ENCODE assay signal across 12 cellular contexts in the genomic region with DNA sequence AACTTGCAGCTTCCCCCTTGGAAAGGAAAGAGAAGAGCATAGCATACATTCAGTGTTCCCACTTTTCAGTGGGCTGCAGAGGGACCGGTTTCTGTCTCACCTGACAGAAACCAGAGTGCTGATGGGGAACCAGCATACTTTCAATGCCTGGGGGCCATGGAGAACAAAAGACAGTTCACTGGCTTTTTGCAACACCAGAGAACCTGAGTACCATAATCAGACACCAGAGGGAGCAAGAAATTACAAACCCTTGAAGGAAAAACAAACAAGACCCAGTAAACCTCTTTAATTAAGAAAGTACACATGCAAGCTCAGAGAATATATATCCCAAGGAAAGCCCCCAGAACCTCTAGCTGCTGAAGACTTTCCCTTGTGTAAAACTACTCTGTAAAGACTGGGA. TPM values are rescaled to one million over a fixed set of nuclear protein-coding genes. Genes with fewer than 3 reads are reported as not detected.
DNase-seq lines count a peak whose midpoint lies in the region; ATAC-seq and TF ChIP-seq lines count a peak whose summit lies in the region.
"Had no signal": no experiment of that assay in that cellular context is flagged by ENCODE, and none has a peak within 500 bp of the region (broad histone marks: within the 10 kb centered on the region; RNA-seq: fewer than 3 reads in every experiment).

No MANE protein-coding gene starts in this region.

- no peaks in the 10 kb centered on the region for H3K9me3 ChIP-seq in GM23248 (ENCODE audit: low read depth)
- 0 out of 2 replicates have a peak, but pooled peaks cover 2% of the 10 kb centered on the region for H3K9me3 ChIP-seq in Panc1 (ENCODE audit: control insufficient read depth, insufficient read depth, low read depth, low read length)
- H3K9me3 ChIP-seq in hepatocyte (ENCODE audit: low read depth) = no peaks in the 10 kb centered on the region
- peaks cover 0 to 39% (median 0%) of the 10 kb centered on the region in 3 donors for H3K9me3 ChIP-seq in gastroesophageal sphincter

- BruUV-seq in Panc1 (replicated peaks; lab: Mats Ljungman, UMichigan) = no TSS peak

- H3K79me2 ChIP-seq in GM23248 (ENCODE audit: insufficient read depth) = peaks cover 99% of the 10 kb centered on the region
- no peaks in the 10 kb centered on the region for H3K79me2 ChIP-seq in hepatocyte

- no peak overlapping the region for H3K4me2 ChIP-seq in GM23248 (ENCODE audit: unreplicated experiment)
- H3K4me2 ChIP-seq in hepatocyte = no peak overlapping the region

- no peak overlapping the region for H3K9ac ChIP-seq in GM23248

- ATAC-seq in Panc1 (no peak), HG03045 (IDR thresholded peaks at IDR 0.05; ENCODE audit: unreplicated experiment) (no peak), HG02981 (IDR thresholded peaks at IDR 0.05; ENCODE audit: unreplicated experiment) (no peak), gastroesophageal sphincter (no peak)
- ATAC-seq: activated CD4-positive, CD25-positive, alpha-beta regulatory T cell treated with anti-CD3 and anti-CD28 coated beads, Interleukin-2, amount 50 U/mL, for 24 hours had no signal

- H3K27ac ChIP-seq in GM23248 (no peak overlapping the region), Panc1 (ENCODE audit: low read length) (no peak overlapping the region), hepatocyte (no peak overlapping the region), gastroesophageal sphincter (no peak overlapping the region)
- H3K27ac ChIP-seq: transverse colon had no signal

- WGBS in GM23248 (ENCODE audit: low coverage in 1 of 2, low lambda C conversion rate in 2 of 2, missing lambda C conversion rate in 2 of 2), 2 experiments = 57 to 58% methylated on average over 1 of the region's 1 CpG
- 24% methylated on average over 1 of the region's 1 CpG for WGBS in hepatocyte (ENCODE audit: low lambda C conversion rate, missing lambda C conversion rate)
- WGBS in gastroesophageal sphincter (ENCODE audit: low coverage in 1 of 2), 2 donors = 55 to 64% methylated on average over 1 of the region's 1 CpG

- H2AFZ ChIP-seq in GM23248 = no peak overlapping the region
- H2AFZ ChIP-seq in hepatocyte = no peak overlapping the region

- CTCF ChIA-PET in Panc1 (lab: Charles Lee) = interaction anchor here (1.3 kb wide), 1 partner anchor 629 kb away, joined by 8 read pairs; no protein-coding TSS in a partner anchor

- H3K27me3 ChIP-seq in GM23248 (replicated peaks; ENCODE audit: insufficient read depth) (no peaks in the 10 kb centered on the region), Panc1 (ENCODE audit: control insufficient read depth, insufficient read depth, low read length) (no peaks in the 10 kb centered on the region), hepatocyte (no peaks in the 10 kb centered on the region), gastroesophageal sphincter (peaks cover 15% of the 10 kb centered on the region)
- H3K27me3 ChIP-seq: transverse colon had no signal

- TF ChIP-seq POLR2A in gastroesophageal sphincter (IDR thresholded peaks at IDR 0.05) = no peak

- peaks cover 10% of the 10 kb centered on the region for H3F3A ChIP-seq in GM23248 (ENCODE audit: insufficient read depth)

- in situ Hi-C loops in ACHN (cut with HindIII; ENCODE audit: low pct_ligation_motif_present, low pct_unique_long_range_greater_than_20kb, low sequenced_read_pairs) (no loop called here), GM23248 (cut with MboI) (no loop called here), Panc1 (cut with HindIII; ENCODE audit: low pct_unique_long_range_greater_than_20kb, low sequenced_read_pairs) (no loop called here)

- no peak for TF ChIP-seq EP300 in gastroesophageal sphincter (IDR thresholded peaks at IDR 0.05)

- peak; percentile 6 for DNase-seq in ACHN
- peak; percentile 41 for DNase-seq in GM23248
- DNase-seq in Panc1 (ENCODE audit: low read depth, low spot score) = peak; percentile 8
- DNase-seq in hepatocyte (ENCODE audit: low spot score) = peak; percentile 46
- DNase-seq in activated CD4-positive, alpha-beta T cell treated with anti-CD3 and anti-CD28 coated beads for 4 hours = no peak
- DNase-seq: effector CD4-positive, alpha-beta T cell; retina; transverse colon had no signal

- no peaks in the 10 kb centered on the region for H3K9me2 ChIP-seq in GM23248 (ENCODE audit: insufficient read depth)
- H3K9me2 ChIP-seq in hepatocyte (replicated peaks; ENCODE audit: insufficient read depth) = no peaks in the 10 kb centered on the region

- intact Hi-C loops in Panc1 (cut with micrococcal nuclease; ENCODE audit: unreplicated experiment) = loop anchor here (5.0 to 10.0 kb wide), 2 partner anchors 483 to 631 kb away; no protein-coding TSS in a partner anchor

- POLR2A ChIA-PET in Panc1 (lab: Charles Lee) = no interaction called here

- TF ChIP-seq CTCF in Panc1 (IDR thresholded peaks at IDR 0.05) (peak; percentile 49; the same call in 1 of the 2 replicates), hepatocyte (IDR thresholded peaks at IDR 0.05; ENCODE audit: poor library complexity) (peak; percentile 44), gastroesophageal sphincter (IDR thresholded peaks at IDR 0.05) (no peak)

- H3K4me1 ChIP-seq in GM23248 (ENCODE audit: insufficient read depth) (0 out of 2 replicates have a peak, but pooled peaks cover 5% of the 10 kb centered on the region), Panc1 (ENCODE audit: control insufficient read depth, insufficient read depth, low read length) (no peaks in the 10 kb centered on the region), hepatocyte (ENCODE audit: insufficient read depth) (no peaks in the 10 kb centered on the region), gastroesophageal sphincter (no peaks in the 10 kb centered on the region)
- H3K4me1 ChIP-seq: transverse colon had no signal

- no peaks in the 10 kb centered on the region for H4K20me1 ChIP-seq in GM23248 (ENCODE audit: insufficient read depth)
- no peaks in the 10 kb centered on the region for H4K20me1 ChIP-seq in hepatocyte (ENCODE audit: insufficient read depth, poor library complexity, severe bottlenecking)

- no peaks in the 10 kb centered on the region for H3K36me3 ChIP-seq in GM23248 (ENCODE audit: low read depth)
- no peaks in the 10 kb centered on the region for H3K36me3 ChIP-seq in Panc1 (ENCODE audit: control insufficient read depth, insufficient read depth, low read length)
- no peaks in the 10 kb centered on the region for H3K36me3 ChIP-seq in hepatocyte (replicated peaks; ENCODE audit: insufficient read depth, low read depth)
- no peaks in the 10 kb centered on the region for H3K36me3 ChIP-seq in gastroesophageal sphincter
- H3K36me3 ChIP-seq: transverse colon had no signal

- H3K4me3 ChIP-seq in GM23248 (no peak overlapping the region), Panc1 (ENCODE audit: low read depth in 2 of 2, low read length in 2 of 2) (no peak overlapping the region), hepatocyte (no peak overlapping the region), gastroesophageal sphincter (no peak overlapping the region)
- H3K4me3 ChIP-seq: transverse colon had no signal

RNA-seq across cellular contexts. Expression of a gene that starts 51.1 kb away (rescaled TPM):
- 7.1 and 10.4 TPM in 2 replicates for total RNA-seq in GM23248 (2014; rRNA removed; shearing (Covaris generic))
- 4.5 and 5.1 TPM in 2 replicates for polyA plus RNA-seq in GM23248 (2016; fragmentation: Nextera tagmentation; extraction: Ambion mirVana)
- not detected for total RNA-seq in Panc1 (2021; ENCODE audit: unreplicated experiment)
- polyA plus RNA-seq in Panc1 (2012; ENCODE audit: insufficient read length) = not detected
- total RNA-seq in hepatocyte = 0.12 and 0.37 TPM in 2 replicates
- polyA plus RNA-seq in hepatocyte = 0.04 and 0.10 TPM in 2 replicates
- 1 to 10 TPM in 1 of 4 donors, under 1 TPM in 3; 0.22 to 2.5 (median 0.37) TPM for total RNA-seq in gastroesophageal sphincter

Comparison
In these comparisons a context has a peak if more than half of its experiments do, and no peak if none do; other contexts are left out.
1. DNase-seq: peak in ACHN (single experiment), GM23248 (single experiment), Panc1 (single experiment) and hepatocyte (single experiment); none in activated CD4-positive, alpha-beta T cell treated with anti-CD3 and anti-CD28 coated beads for 4 hours (0 of 2).
2. CTCF ChIP-seq: peak in Panc1 (single experiment) and hepatocyte (single experiment); none in gastroesophageal sphincter (0 of 4).